In the genomic region with DNA sequence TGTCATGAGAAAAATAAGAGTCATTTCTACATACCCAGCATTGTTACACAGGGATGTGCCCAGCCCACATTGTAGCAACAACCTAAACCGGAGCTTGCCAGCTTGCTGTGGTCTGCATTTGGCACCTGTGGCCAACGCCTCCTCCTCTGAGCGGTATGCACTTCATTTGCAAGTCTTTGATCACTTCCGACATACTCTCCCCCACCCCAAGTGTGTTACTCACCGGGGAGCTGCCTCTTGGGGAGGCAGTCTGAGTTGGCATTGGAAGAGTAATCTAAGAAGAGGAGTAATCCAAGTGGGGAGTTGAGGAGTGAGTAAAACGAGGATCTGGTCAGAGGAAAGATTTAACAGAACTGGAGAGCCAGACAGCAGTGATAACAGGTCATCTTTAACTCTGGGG, we compare ENCODE assay signal across 9 cellular contexts. TPM values are rescaled to one million over a fixed set of nuclear protein-coding genes. Genes with fewer than 3 reads are reported as not detected.
DNase-seq lines count a peak whose midpoint lies in the region; ATAC-seq lines count a peak whose summit lies in the region.
"Had no signal": no experiment of that assay in that cellular context is flagged by ENCODE, and none has a peak within 500 bp of the region (broad histone marks: within the 10 kb centered on the region; RNA-seq: fewer than 3 reads in every experiment).

No MANE protein-coding gene starts in this region.

- ATAC-seq in T-cell (replicated peaks in 1 of 4) = peak; percentile 87 to 88 (median 88)
- peak; percentile 77 to 87 for ATAC-seq in naive B cell (ENCODE audit: low read depth in 2 of 2)
- ATAC-seq in HG02642 (IDR thresholded peaks at IDR 0.05; ENCODE audit: poor library complexity, unreplicated experiment) = no peak

- peak overlapping the region; percentile 68 to 95 for H3K27ac Mint-ChIP-seq in T-cell
- no peak overlapping the region for H3K27ac Mint-ChIP-seq in naive B cell
- peak overlapping the region; percentile 81 for H3K27ac Mint-ChIP-seq in stimulated activated naive CD8-positive, alpha-beta T cell treated with anti-CD3 and anti-CD28 coated beads, Interleukin-15, Interleukin-2, amounts not matched to agents 100 ng/mL and 50 ng/mL, for 24 hours

- H3K4me1 Mint-ChIP-seq in T-cell = peaks cover 22 to 71% (median 26%) of the 10 kb centered on the region in 3 donors
- H3K4me1 Mint-ChIP-seq in naive B cell = peaks cover 8 to 15% (median 12%) of the 10 kb centered on the region in 3 donors
- H3K4me1 Mint-ChIP-seq in stimulated activated naive CD8-positive, alpha-beta T cell treated with anti-CD3 and anti-CD28 coated beads, Interleukin-15, Interleukin-2, amounts not matched to agents 100 ng/mL and 50 ng/mL, for 24 hours (ENCODE audit: low read depth) = peaks cover 79% of the 10 kb centered on the region

- no peaks in the 10 kb centered on the region for H3K36me3 Mint-ChIP-seq in T-cell
- H3K36me3 Mint-ChIP-seq in naive B cell = no peaks in the 10 kb centered on the region
- H3K36me3 Mint-ChIP-seq in stimulated activated naive CD8-positive, alpha-beta T cell treated with anti-CD3 and anti-CD28 coated beads, Interleukin-15, Interleukin-2, amounts not matched to agents 100 ng/mL and 50 ng/mL, for 24 hours (ENCODE audit: low read depth) = peaks cover 6% of the 10 kb centered on the region

- H3K27me3 ChIP-seq in adipocyte (replicated peaks; ENCODE audit: control insufficient read depth, insufficient read depth, low read length) = no peaks in the 10 kb centered on the region
- H3K27me3 ChIP-seq: cardiac muscle cell had no signal

- DNase-seq in NK-92 treated with Interleukin-12 subunit alpha and Interleukin-12 subunit beta, amount 100 ng/mL, for 24 hours (lab: John Stamatoyannopoulos, UW) = peak; percentile 86
- no peak for DNase-seq in NK-92 (lab: John Stamatoyannopoulos, UW; ENCODE audit: unreplicated experiment)
- peak; percentile 57 to 91 (median 83) for DNase-seq in T-cell
- peak; percentile 43 for DNase-seq in adipocyte (ENCODE audit: low read depth)
- DNase-seq in naive B cell = peak; percentile 17
- DNase-seq in SHP77 treated with DMSO at 0.1 percent for 48 hours (lab: John Stamatoyannopoulos, UW) = no peak

- peak overlapping the region in 2 of 3 donors; percentile 32 to 50 for H3K4me3 Mint-ChIP-seq in T-cell
- H3K4me3 Mint-ChIP-seq in naive B cell = peak overlapping the region in 3 of 8 donors; percentile 1 to 52 (median 29)
- H3K4me3 Mint-ChIP-seq in stimulated activated naive CD8-positive, alpha-beta T cell treated with anti-CD3 and anti-CD28 coated beads, Interleukin-15, Interleukin-2, amounts not matched to agents 100 ng/mL and 50 ng/mL, for 24 hours = peak overlapping the region; percentile 60

- H3K27me3 Mint-ChIP-seq in T-cell = no peaks in the 10 kb centered on the region
- H3K27me3 Mint-ChIP-seq in naive B cell = peaks cover 44 to 78% (median 50%) of the 10 kb centered on the region in 3 donors
- peaks cover 4% of the 10 kb centered on the region for H3K27me3 Mint-ChIP-seq in stimulated activated naive CD8-positive, alpha-beta T cell treated with anti-CD3 and anti-CD28 coated beads, Interleukin-15, Interleukin-2, amounts not matched to agents 100 ng/mL and 50 ng/mL, for 24 hours

- no peak overlapping the region for H3K9ac ChIP-seq in adipocyte (ENCODE audit: low read length)

- H3K9me3 Mint-ChIP-seq in T-cell (no peaks in the 10 kb centered on the region), naive B cell (peaks cover 0 to 2% (median 0%) of the 10 kb centered on the region in 7 donors)
- H3K9me3 Mint-ChIP-seq in stimulated activated naive CD8-positive, alpha-beta T cell treated with anti-CD3 and anti-CD28 coated beads, Interleukin-15, Interleukin-2, amounts not matched to agents 100 ng/mL and 50 ng/mL, for 24 hours = peaks cover 8% of the 10 kb centered on the region

- POLR2A ChIA-PET in T-cell (lab: Charles Lee) = interaction anchor here (0.5 to 0.9 kb wide), 2 partner anchors 51 to 58 kb away, joined by 3 to 4 read pairs; no protein-coding TSS in a partner anchor

- H3K4me3 ChIP-seq in adipocyte (ENCODE audit: low read length) = no peak overlapping the region
- H3K4me3 ChIP-seq: cardiac muscle cell had no signal

- no peaks in the 10 kb centered on the region for H3K9me3 ChIP-seq in adipocyte (ENCODE audit: control insufficient read depth, low read length)

- H3K36me3 ChIP-seq in adipocyte (ENCODE audit: control insufficient read depth, insufficient read depth, low read length, severe bottlenecking) = no peaks in the 10 kb centered on the region
- H3K36me3 ChIP-seq: cardiac muscle cell had no signal

- peaks cover 27% of the 10 kb centered on the region for H3K4me1 ChIP-seq in adipocyte (ENCODE audit: control insufficient read depth, insufficient read depth, low read length)

- CTCF ChIA-PET in T-cell (lab: Charles Lee) = interaction anchor here in 1 of 2 donors (0.5 to 1.0 kb wide), 5 partner anchors 10 to 96 kb away, joined by 3 to 5 read pairs (median 3); no protein-coding TSS in a partner anchor

RNA-seq across cellular contexts. Expression of a gene that starts 3.8 kb away (rescaled TPM):
- total RNA-seq in T-cell = 10 to 100 TPM; 14.9 to 19.2 (median 15.8) TPM
- 1 to 10 TPM in 5 of 6 donors, not detected in 1; 1.2 to 3.0 (median 1.4) TPM for polyA plus RNA-seq in naive B cell (ENCODE audit: low read depth in 6 of 6)

Comparison
In these comparisons a context has a peak if more than half of its experiments do, and no peak if none do; other contexts are left out.
1. DNase-seq: peak in NK-92 treated with Interleukin-12 subunit alpha and Interleukin-12 subunit beta, amount 100 ng/mL, for 24 hours (single experiment), T-cell (34 of 34), adipocyte (single experiment) and naive B cell (single experiment); none in NK-92 (single experiment) and SHP77 treated with DMSO at 0.1 percent for 48 hours (single experiment).
2. H3K27ac Mint-ChIP-seq: peak in T-cell (2 of 2) and stimulated activated naive CD8-positive, alpha-beta T cell treated with anti-CD3 and anti-CD28 coated beads, Interleukin-15, Interleukin-2, amounts not matched to agents 100 ng/mL and 50 ng/mL, for 24 hours (single experiment); none in naive B cell (0 of 6).